3 cellular contexts compared by ENCODE assay signal in the genomic region with DNA sequence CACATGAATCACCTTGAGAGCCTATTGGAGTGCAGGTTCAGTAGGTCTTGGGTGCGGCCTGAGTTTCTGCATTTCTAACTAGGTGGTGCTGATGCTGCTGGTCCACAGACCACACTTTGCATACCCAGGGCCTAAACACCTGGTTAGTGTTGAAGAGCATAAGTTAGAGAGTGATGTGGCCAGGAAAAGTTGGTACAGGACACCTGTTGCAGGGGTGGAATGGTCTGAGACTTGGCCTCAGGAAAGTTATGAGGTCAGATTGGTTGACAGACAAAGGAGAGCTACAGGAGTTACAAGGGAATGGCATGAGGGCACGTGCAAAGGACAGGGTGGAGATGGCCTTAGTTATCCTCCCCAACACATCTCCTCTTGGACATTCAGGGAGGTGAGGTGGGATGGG.
"Had no signal": no experiment of that assay in that cellular context is flagged by ENCODE, and none has a peak within 500 bp of the region (broad histone marks: within the 10 kb centered on the region; RNA-seq: fewer than 3 reads in every experiment).

No MANE protein-coding gene starts in this region.

- H3K4me3 ChIP-seq: GM12878 had no signal

- DNase-seq: GDM1, GF-D8 had no signal
